In the genomic region with DNA sequence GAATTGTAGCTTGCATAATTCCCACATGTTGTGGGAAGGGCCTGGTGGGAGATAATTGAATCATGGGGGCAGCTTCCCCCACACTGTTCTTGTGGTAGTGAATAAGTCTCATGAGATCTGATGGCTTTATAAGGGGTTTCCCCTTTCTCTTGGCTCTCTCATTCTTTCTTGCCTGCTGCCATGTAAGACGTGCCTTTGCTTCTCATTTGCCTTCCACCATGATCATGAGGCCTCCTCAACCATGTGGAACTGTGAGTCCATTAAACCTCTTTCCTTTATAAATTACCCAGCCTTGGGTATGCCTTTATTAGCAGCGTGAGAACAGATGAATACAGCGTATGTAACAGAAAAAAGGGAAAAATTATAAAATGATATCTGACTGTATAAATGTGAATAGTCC, we compare ENCODE assay signal across 35 cellular contexts. TPM values are rescaled to one million over a fixed set of nuclear protein-coding genes. Genes with fewer than 3 reads are reported as not detected.
"Had no signal": no experiment of that assay in that cellular context is flagged by ENCODE, and none has a peak within 500 bp of the region (broad histone marks: within the 10 kb centered on the region; RNA-seq: fewer than 3 reads in every experiment).

No MANE protein-coding gene starts in this region.

- H3K4me2 ChIP-seq: neural progenitor cell, smooth muscle cell had no signal

- H3K27me3 ChIP-seq: neural progenitor cell, ovary, right lobe of liver, sigmoid colon, spleen, suprapubic skin, testis, tibial artery, transverse colon, upper lobe of right lung, uterus had no signal

- DNase-seq: natural killer cell; occipital lobe; ovary; posterior cingulate gyrus; psoas muscle; right cardiac atrium; right lobe of liver; sigmoid colon; spleen; stimulated activated CD4-positive, alpha-beta T cell treated with anti-CD3 and anti-CD28 coated beads, Interleukin-12 subunit alpha, Interleukin-12 subunit beta, amount 100 ng/mL, for 4 hours; stimulated activated CD4-positive, alpha-beta T cell treated with anti-CD3 and anti-CD28 coated beads, Interleukin-1b, Interleukin-23, amount 100 ng/mL, for 48 hours; stimulated activated CD4-positive, alpha-beta T cell treated with anti-CD3 and anti-CD28 coated beads, Interleukin-4, amount 100 ng/mL, for 1 hour; stimulated activated CD4-positive, alpha-beta T cell treated with anti-CD3 and anti-CD28 coated beads, Interleukin-4, amount 100 ng/mL, for 4 hours; stimulated activated CD8-positive, alpha-beta memory T cell treated with anti-CD3 and anti-CD28 coated beads, Interleukin-4, amount 100 ng/mL, for 48 hours; stimulated activated naive CD4-positive, alpha-beta T cell; stimulated activated naive CD8-positive, alpha-beta T cell treated with anti-CD3 and anti-CD28 coated beads, Interleukin-15, amount 100 ng/mL, for 72 hours; stimulated activated naive CD8-positive, alpha-beta T cell treated with anti-CD3 and anti-CD28 coated beads, Interleukin-15, Interleukin-2, amounts not matched to agents 100 U/mL and 50 U/mL, for 24 hours; substantia nigra; testis; tibial artery; transverse colon; upper lobe of right lung; uterus had no signal

- H3K4me1 ChIP-seq: neural progenitor cell, parathyroid adenoma, psoas muscle, right lobe of liver, sigmoid colon, suprapubic skin, testis, tibial artery, transverse colon, upper lobe of right lung, uterus had no signal

- ATAC-seq: natural killer cell; psoas muscle; right cardiac atrium; right lobe of liver; stimulated activated memory B cell treated with anti-CD40 and anti-IgM and Interleukin-4, amounts not matched to agents 10 μg/mL and 1 μg/mL and 100 μg/mL, for 72 hours; stimulated activated naive CD8-positive, alpha-beta T cell treated with anti-CD3 and anti-CD28 coated beads, Interleukin-15, amount 100 ng/mL, for 72 hours; stimulated activated naive CD8-positive, alpha-beta T cell treated with anti-CD3 and anti-CD28 coated beads, Interleukin-15, Interleukin-2, amounts not matched to agents 100 U/mL and 50 U/mL, for 24 hours; upper lobe of right lung had no signal

- H3K27ac ChIP-seq: neural progenitor cell, ovary, parathyroid adenoma, psoas muscle, right lobe of liver, sigmoid colon, skin epidermis, spleen, suprapubic skin, testis, tibial artery, transverse colon, upper lobe of right lung, uterus had no signal

- H3K79me2 ChIP-seq: parathyroid adenoma had no signal

- H3K36me3 ChIP-seq: neural progenitor cell, ovary, right lobe of liver, sigmoid colon, transverse colon, upper lobe of right lung, uterus had no signal

- H3K9me3 ChIP-seq: ovary, psoas muscle, right lobe of liver, sigmoid colon, suprapubic skin, testis, tibial artery, transverse colon, upper lobe of right lung, uterus had no signal

- H3K9ac ChIP-seq: neural progenitor cell, parathyroid adenoma had no signal

- H3K4me3 ChIP-seq: neural progenitor cell, ovary, psoas muscle, right lobe of liver, sigmoid colon, skin epidermis, smooth muscle cell, spleen, suprapubic skin, testis, tibial artery, transverse colon, upper lobe of right lung, uterus had no signal

- H2AFZ ChIP-seq: neural progenitor cell, parathyroid adenoma had no signal

RNA-seq across cellular contexts. Expression of a gene that starts 21.1 kb away (rescaled TPM):
- total RNA-seq: natural killer cell, occipital lobe, osteoblast, ovary, progenitor cell of endocrine pancreas, psoas muscle, renal cortical epithelial cell, right cardiac atrium, right lobe of liver, sigmoid colon, smooth muscle cell, spleen, suprapubic skin, transverse colon, upper lobe of right lung, urinary bladder, uterus had no signal
- polyA plus RNA-seq: neural cell, ovary, psoas muscle, right cardiac atrium, sigmoid colon, smooth muscle cell, spleen, thymus, urinary bladder had no signal
